In genomic region chr6:143804835-143805239, GRCh38 we compare ENCODE assay signal across 1 cellular context.
TF ChIP-seq lines count a peak whose summit lies in the region.

No MANE protein-coding gene starts in this region.

TF ChIP-seq in K562, 482 proteins besides CTCF, POLR2A, EP300 and RAD21 (continues in another document):
- TF ChIP-seq ZBTB9 (CRISPR knock-in tag; IDR thresholded peaks at IDR 0.05): 0 out of 2 replicates have a peak, but pooled peaks have one; percentile 27
- TF ChIP-seq ARID4B (CRISPR knock-in tag; IDR thresholded peaks at IDR 0.05): no peak
- TF ChIP-seq SNAPC5 (CRISPR knock-in tag; IDR thresholded peaks at IDR 0.05): no peak
- peak in 1 of 2 experiments; percentile 55; a peak in 1 of 4 replicates for TF ChIP-seq TBL1XR1 (IDR thresholded peaks at IDR 0.05; ENCODE audit: low read length in 2 of 2)
- peak in 1 of 2 experiments; percentile 54 for TF ChIP-seq NCOA2 (IDR thresholded peaks at IDR 0.05; ENCODE audit: partially characterized antibody in 2 of 2)
- no peak for TF ChIP-seq MAZ (CRISPR knock-in tag; conservative IDR thresholded peaks at IDR 0.05 in 1 of 2, IDR thresholded peaks at IDR 0.05 in 1 of 2)
- TF ChIP-seq ZMIZ1 (IDR thresholded peaks at IDR 0.05; ENCODE audit: low read depth in 2 of 2, low read length in 2 of 2): peak in 1 of 2 experiments; percentile 73; a peak in 2 of 4 replicates
- no peak for TF ChIP-seq ELF2 (CRISPR knock-in tag; IDR thresholded peaks at IDR 0.05)
- TF ChIP-seq ZNF444 (CRISPR knock-in tag; IDR thresholded peaks at IDR 0.05): no peak
- TF ChIP-seq RCOR1 (IDR thresholded peaks at IDR 0.05; ENCODE audit: borderline replicate concordance in 1 of 2, low read depth in 2 of 2, low read length in 2 of 2): peak in 1 of 2 experiments; percentile 92; a peak in 2 of 4 replicates
- no peak for TF ChIP-seq ZNF197 (CRISPR knock-in tag; IDR thresholded peaks at IDR 0.05; ENCODE audit: low read depth)
- TF ChIP-seq DPF2 (IDR thresholded peaks at IDR 0.05): peak; percentile 92
- no peak for TF ChIP-seq TCF7 (IDR thresholded peaks at IDR 0.05; ENCODE audit: borderline replicate concordance)
- no peak for TF ChIP-seq ZNF324 (CRISPR knock-in tag; IDR thresholded peaks at IDR 0.05)
- peak; percentile 98 for TF ChIP-seq FOSL1 (tag; conservative IDR thresholded peaks at IDR 0.05)
- TF ChIP-seq CREM (IDR thresholded peaks at IDR 0.05; ENCODE audit: low read depth): peak; percentile 38; the same call in 1 of the 2 replicates
- TF ChIP-seq ZNF699 (CRISPR knock-in tag; IDR thresholded peaks at IDR 0.05; ENCODE audit: insufficient replicate concordance): peak; percentile 24
- TF ChIP-seq ELF4 (CRISPR knock-in tag; IDR thresholded peaks at IDR 0.05): no peak
- peak; percentile 64; the same call in 1 of the 2 replicates for TF ChIP-seq POLR2AphosphoS5 (IDR thresholded peaks at IDR 0.05; ENCODE audit: control insufficient read depth, insufficient read depth, low read depth, low read length)
- no peak for TF ChIP-seq SMC3 (conservative IDR thresholded peaks at IDR 0.05; ENCODE audit: insufficient read depth, low read depth, low read length)
- peak; percentile 45; the same call in 1 of the 2 replicates for TF ChIP-seq NR2C1 (IDR thresholded peaks at IDR 0.05)
- peak; percentile 69; the same call in 1 of the 2 replicates for TF ChIP-seq NR2C1 (tag; IDR thresholded peaks at IDR 0.05)
- TF ChIP-seq KLF6 (CRISPR knock-in tag; IDR thresholded peaks at IDR 0.05; ENCODE audit: borderline replicate concordance): peak; percentile 28; the same call in 1 of the 2 replicates
- no peak for TF ChIP-seq POLR2B (IDR thresholded peaks at IDR 0.05; ENCODE audit: low read depth, partially characterized antibody)
- no peak; a peak in 1 of 4 replicates for TF ChIP-seq NONO (IDR thresholded peaks at IDR 0.05; ENCODE audit: low read depth in 2 of 2, low read length in 1 of 2)
- no peak for TF ChIP-seq NEUROD1 (IDR thresholded peaks at IDR 0.05; ENCODE audit: borderline replicate concordance, low read depth, low read length, partially characterized antibody)
- TF ChIP-seq CCNT2 (IDR thresholded peaks at IDR 0.05; ENCODE audit: borderline replicate concordance, extremely low read depth, insufficient read length, low read depth, low read length): peak; percentile 66
- TF ChIP-seq MEF2D (tag; conservative IDR thresholded peaks at IDR 0.05; ENCODE audit: low read depth): 0 out of 2 replicates have a peak, but pooled peaks have one; percentile 52
- 0 out of 4 replicates have a peak, but pooled peaks of 1 of the 2 experiments have one; percentile 18 for TF ChIP-seq ARNT (IDR thresholded peaks at IDR 0.05)
- peak; percentile 97 for TF ChIP-seq SMARCE1 (IDR thresholded peaks at IDR 0.05)
- TF ChIP-seq NFE2 (IDR thresholded peaks at IDR 0.05; ENCODE audit: low read depth): peak; percentile 26; the same call in 1 of the 2 replicates
- TF ChIP-seq PPARD (CRISPR knock-in tag; IDR thresholded peaks at IDR 0.05): no peak
- no peak for TF ChIP-seq USF1 (CRISPR knock-in tag; IDR thresholded peaks at IDR 0.05)
- peak; percentile 77 for TF ChIP-seq LEF1 (IDR thresholded peaks at IDR 0.05)
- 0 out of 2 replicates have a peak, but pooled peaks have one; percentile 53 for TF ChIP-seq SMAD4 (CRISPR knock-in tag; conservative IDR thresholded peaks at IDR 0.05)
- no peak for TF ChIP-seq RBM15 (IDR thresholded peaks at IDR 0.05; ENCODE audit: insufficient read depth, low read length)
- no peak for TF ChIP-seq ZFPM2 (CRISPR knock-in tag; IDR thresholded peaks at IDR 0.05)
- TF ChIP-seq ZNF212 (CRISPR knock-in tag; IDR thresholded peaks at IDR 0.05): 0 out of 2 replicates have a peak, but pooled peaks have one; percentile 8
- TF ChIP-seq RNF2 (IDR thresholded peaks at IDR 0.05): peak; percentile 13; the same call in 1 of the 2 replicates
- peak; percentile 96 for TF ChIP-seq SMARCA4 (IDR thresholded peaks at IDR 0.05)
- peak; percentile 57; the same call in 1 of the 2 replicates for TF ChIP-seq ESRRA (IDR thresholded peaks at IDR 0.05; ENCODE audit: borderline replicate concordance, low read depth)
- peak; percentile 95 for TF ChIP-seq ARID1B (IDR thresholded peaks at IDR 0.05)
- peak; percentile 87 for TF ChIP-seq ATF3 (IDR thresholded peaks at IDR 0.05)
- TF ChIP-seq ATF3 (CRISPR knock-in tag; conservative IDR thresholded peaks at IDR 0.05): no peak
- TF ChIP-seq BRF2 (IDR thresholded peaks at IDR 0.05; ENCODE audit: borderline replicate concordance, insufficient read depth, insufficient read length): no peak
- 0 out of 2 replicates have a peak, but pooled peaks have one; percentile 8 for TF ChIP-seq GATAD2A (IDR thresholded peaks at IDR 0.05)
- TF ChIP-seq ELK1 (CRISPR knock-in tag; IDR thresholded peaks at IDR 0.05): no peak
- peak; percentile 87 for TF ChIP-seq PML (IDR thresholded peaks at IDR 0.05; ENCODE audit: low read length)
- peak; percentile 72 for TF ChIP-seq TAL1 (IDR thresholded peaks at IDR 0.05)
- TF ChIP-seq FOXM1 (IDR thresholded peaks at IDR 0.05; ENCODE audit: low read depth): peak; percentile 57
- no peak for TF ChIP-seq FOXM1 (CRISPR knock-in tag; IDR thresholded peaks at IDR 0.05; ENCODE audit: low read depth)
- peak; percentile 88 for TF ChIP-seq JUN (IDR thresholded peaks at IDR 0.05; ENCODE audit: borderline replicate concordance, low read depth, low read length)
- TF ChIP-seq JUN (CRISPR knock-in tag; IDR thresholded peaks at IDR 0.05; ENCODE audit: borderline replicate concordance): no peak
- TF ChIP-seq TEAD1 (CRISPR knock-in tag; IDR thresholded peaks at IDR 0.05): peak in 1 of 2 experiments; percentile 41; a peak in 1 of 4 replicates
- TF ChIP-seq MEIS2 (IDR thresholded peaks at IDR 0.05; ENCODE audit: partially characterized antibody): peak; percentile 27
- TF ChIP-seq NFIC (IDR thresholded peaks at IDR 0.05): peak; percentile 37; the same call in 1 of the 2 replicates
- no peak for TF ChIP-seq SRSF9 (IDR thresholded peaks at IDR 0.05; ENCODE audit: borderline replicate concordance, low read depth, low read length)
- peak; percentile 76 for TF ChIP-seq CBFA2T2 (conservative IDR thresholded peaks at IDR 0.05)
- no peak for TF ChIP-seq CREB3 (tag; conservative IDR thresholded peaks at IDR 0.05; ENCODE audit: low read depth)
- 0 out of 2 replicates have a peak, but pooled peaks have one; percentile 48 for TF ChIP-seq CXXC5 (CRISPR knock-in tag; IDR thresholded peaks at IDR 0.05)
